ENCODE assay signal across 8 cellular contexts in genomic region chr18:77056399-77057015, GRCh38.
DNase-seq lines count a peak whose midpoint lies in the region; ATAC-seq and TF ChIP-seq lines count a peak whose summit lies in the region.

No MANE protein-coding gene starts in this region.

- POLR2A ChIA-PET in Panc1 (lab: Charles Lee) = interaction anchor here (0.5 kb wide), 1 partner anchor 28 kb away, joined by 4 read pairs; no protein-coding TSS in a partner anchor

- 44 to 67% methylated on average over 11 to 17 of the region's 20 CpGs for WGBS in gastroesophageal sphincter (ENCODE audit: low coverage in 1 of 2), 2 donors

- peak overlapping the region; percentile 90 for H3K27ac ChIP-seq in Panc1 (ENCODE audit: low read length)
- peak overlapping the region; percentile 32 to 71 (median 66) for H3K27ac ChIP-seq in gastroesophageal sphincter

- peak; percentile 35 for DNase-seq in GF-D8 (lab: John Stamatoyannopoulos, UW)
- no peak for DNase-seq in Panc1 (ENCODE audit: low read depth, low spot score)
- peak; percentile 50 for DNase-seq in retina
- DNase-seq in NK-92 treated with Interleukin-12 subunit alpha and Interleukin-12 subunit beta, amount 100 ng/mL, for 24 hours (lab: John Stamatoyannopoulos, UW) = no peak

- intact Hi-C loops in Panc1 (cut with micrococcal nuclease; ENCODE audit: unreplicated experiment) = loop anchor here (5.0 kb wide), 2 partner anchors 151 to 254 kb away; no protein-coding TSS in a partner anchor

- BruUV-seq in Panc1 (replicated peaks; lab: Mats Ljungman, UMichigan) = no TSS peak

- peak; percentile 8 for ATAC-seq in Panc1
- peak; percentile 46 for ATAC-seq in gastroesophageal sphincter
- ATAC-seq in HG03039 (IDR thresholded peaks at IDR 0.05; ENCODE audit: unreplicated experiment) = no peak
- ATAC-seq in HG03139 (IDR thresholded peaks at IDR 0.05; ENCODE audit: unreplicated experiment) = no peak
- no peak for ATAC-seq in HG03025 (IDR thresholded peaks at IDR 0.05; ENCODE audit: low FRiP score, unreplicated experiment)

- no peak for TF ChIP-seq EP300 in gastroesophageal sphincter (IDR thresholded peaks at IDR 0.05)

- TF ChIP-seq POLR2A in gastroesophageal sphincter (IDR thresholded peaks at IDR 0.05) = no peak

- in situ Hi-C loops in Panc1 (cut with HindIII; ENCODE audit: low pct_unique_long_range_greater_than_20kb, low sequenced_read_pairs) = no loop called here

- H3K9me3 ChIP-seq in Panc1 (ENCODE audit: control insufficient read depth, insufficient read depth, low read depth, low read length) = no peaks in the 10 kb centered on the region
- H3K9me3 ChIP-seq in gastroesophageal sphincter = no peaks in the 10 kb centered on the region

- no peaks in the 10 kb centered on the region for H3K27me3 ChIP-seq in Panc1 (ENCODE audit: control insufficient read depth, insufficient read depth, low read length)
- no peaks in the 10 kb centered on the region for H3K27me3 ChIP-seq in gastroesophageal sphincter

- no peak for TF ChIP-seq CTCF in Panc1 (IDR thresholded peaks at IDR 0.05)
- TF ChIP-seq CTCF in gastroesophageal sphincter (IDR thresholded peaks at IDR 0.05) = no peak

- H3K36me3 ChIP-seq in Panc1 (ENCODE audit: control insufficient read depth, insufficient read depth, low read length) (no peaks in the 10 kb centered on the region), gastroesophageal sphincter (no peaks in the 10 kb centered on the region)

- CTCF ChIA-PET in Panc1 (lab: Charles Lee) = interaction anchor here (1.7 kb wide), 1 partner anchor 11 kb away, joined by 5 read pairs; no protein-coding TSS in a partner anchor

- H3K4me3 ChIP-seq in Panc1 (ENCODE audit: low read depth in 2 of 2, low read length in 2 of 2) = peak overlapping the region in 1 of 2 experiments; percentile 26; a peak in 2 of 4 replicates
- H3K4me3 ChIP-seq in gastroesophageal sphincter = no peak overlapping the region

- H3K4me1 ChIP-seq in Panc1 (ENCODE audit: control insufficient read depth, insufficient read depth, low read length) (peaks cover 58% of the 10 kb centered on the region), gastroesophageal sphincter (peaks cover 0 to 53% (median 14%) of the 10 kb centered on the region in 3 donors)

Comparison
In these comparisons a context has a peak if more than half of its experiments do, and no peak if none do; other contexts are left out.
1. DNase-seq: peak in GF-D8 (single experiment) and retina (single experiment); none in Panc1 (single experiment) and NK-92 treated with Interleukin-12 subunit alpha and Interleukin-12 subunit beta, amount 100 ng/mL, for 24 hours (single experiment).
2. ATAC-seq: peak in Panc1 (single experiment) and gastroesophageal sphincter (single experiment); none in HG03039 (single experiment), HG03139 (single experiment) and HG03025 (single experiment).